In the genomic region with DNA sequence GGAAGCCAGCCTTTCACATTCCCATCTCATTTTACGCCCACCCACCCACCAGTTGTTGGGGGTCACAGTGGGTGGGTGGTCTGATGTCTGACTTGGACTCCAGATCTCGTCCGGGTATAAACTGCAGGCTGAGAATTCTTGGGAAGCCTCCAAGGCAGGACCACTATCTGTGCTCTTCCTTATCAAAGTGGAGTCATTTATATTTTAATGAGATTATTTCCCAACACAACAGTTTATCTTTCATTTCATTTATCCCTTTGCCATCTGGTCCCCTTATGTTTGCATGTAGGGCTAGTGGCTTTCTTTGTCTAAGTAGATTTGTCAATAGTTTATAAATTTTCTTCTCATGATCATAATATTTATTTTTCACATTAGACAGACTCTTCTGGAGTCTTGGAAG, we compare ENCODE assay signal across 19 cellular contexts. TPM values are rescaled to one million over a fixed set of nuclear protein-coding genes. Genes with fewer than 3 reads are reported as not detected.
A peak's percentile ranks its signal among the peaks of the same experiment; 100 is the strongest.
DNase-seq lines count a peak whose midpoint lies in the region; ATAC-seq, FAIRE-seq and TF ChIP-seq lines count a peak whose summit lies in the region.
"Had no signal": no experiment of that assay in that cellular context is flagged by ENCODE, and none has a peak within 500 bp of the region (broad histone marks: within the 10 kb centered on the region; RNA-seq: fewer than 3 reads in every experiment).

No MANE protein-coding gene starts in this region.

- WGBS in H1 (ENCODE audit: extremely low coverage in 1 of 2, insufficient coverage in 1 of 2, insufficient read length in 1 of 2, insufficient replicate concordance in 2 of 2, low coverage in 1 of 2, low lambda C conversion rate in 2 of 2, missing lambda C conversion rate in 1 of 2), 2 experiments = 90% methylated on average over 3 of the region's 3 CpGs; no CpG with 5 or more reads in 1 of the 2 experiments

- no peak for TF ChIP-seq RAD21 in H1 (IDR thresholded peaks at IDR 0.05 in 1 of 2, conservative IDR thresholded peaks at IDR 0.05 in 1 of 2; ENCODE audit: low read depth in 2 of 2, low read length in 2 of 2)

- peaks cover 9 to 29% (median 17%) of the 10 kb centered on the region in 10 experiments; a peak in 15 of 20 replicates for H3K4me1 ChIP-seq in BLaER1 treated with 17β-estradiol and CSF1 and Interleukin-3, amounts not matched to agents 10 nM and 100 nM
- peaks cover under 1 to 12% (median 8%) of the 10 kb centered on the region in 4 experiments for H3K4me1 ChIP-seq in H1 (replicated peaks in 1 of 4; ENCODE audit: control insufficient read depth in 3 of 4, insufficient read depth in 4 of 4, low read length in 3 of 4)

- no peak overlapping the region for H2BK5ac ChIP-seq in H1 (ENCODE audit: low read depth, low read length)

- H2BK12ac ChIP-seq in H1 (ENCODE audit: low read depth, low read length) = peak overlapping the region; percentile 71

- CTCF ChIA-PET in H1 (lab: Charles Lee; ENCODE audit: partially characterized antibody) = interaction anchor here (1.1 to 3.1 kb wide), 3 partner anchors 11 to 68 kb away, joined by 3 to 15 read pairs (median 3); no protein-coding TSS in a partner anchor

- TF ChIP-seq POLR2A in H1 (IDR thresholded peaks at IDR 0.05; ENCODE audit: control extremely low read depth in 1 of 2, low read depth in 2 of 2, low read length in 2 of 2) = no peak

- no peak for FAIRE-seq in H1 (lab: Jason Lieb, UNC)
- FAIRE-seq: A204.1, G401.6, GM12892 had no signal

- H3K27me3 ChIP-seq in BLaER1 treated with 17β-estradiol and CSF1 and Interleukin-3, amounts not matched to agents 10 nM and 100 nM = peaks cover 31 to 38% (median 35%) of the 10 kb centered on the region in 11 experiments
- no peaks in the 10 kb centered on the region; a peak in 1 of 7 replicates for H3K27me3 ChIP-seq in H1 (replicated peaks in 1 of 4; ENCODE audit: control insufficient read depth in 3 of 4, extremely low read depth in 1 of 4, insufficient read depth in 3 of 4, low read length in 3 of 4)

- H3K4me3 ChIP-seq in BLaER1 treated with 17β-estradiol and CSF1 and Interleukin-3, amounts not matched to agents 10 nM and 100 nM = no peak overlapping the region
- H3K4me3 ChIP-seq in H1 (ENCODE audit: extremely low read depth in 1 of 4, insufficient read depth in 2 of 4, low read depth in 3 of 4, low read length in 4 of 4) = no peak overlapping the region

- H3K4ac ChIP-seq in H1 (replicated peaks; ENCODE audit: insufficient read length, low read depth, low read length) = no peak overlapping the region

- H3K9me3 ChIP-seq in BLaER1 treated with 17β-estradiol and CSF1 and Interleukin-3, amounts not matched to agents 10 nM and 100 nM (replicated peaks in 1 of 11) = no peaks in the 10 kb centered on the region
- H3K9me3 ChIP-seq in H1 (ENCODE audit: insufficient read depth in 2 of 2, low read depth in 1 of 2, low read length in 1 of 2) = 0 out of 4 replicates have a peak, but pooled peaks cover 0 to 3% of the 10 kb centered on the region in 2 experiments
- H3K9me3 ChIP-seq: Caco-2 had no signal

- ATAC-seq in GM18870 (IDR thresholded peaks at IDR 0.05; ENCODE audit: unreplicated experiment) (no peak), GM19023 (IDR thresholded peaks at IDR 0.05; ENCODE audit: unreplicated experiment) (no peak)

- no peak overlapping the region for H3K23ac ChIP-seq in H1 (ENCODE audit: insufficient read length)

- TF ChIP-seq EP300 in H1 (IDR thresholded peaks at IDR 0.05; ENCODE audit: borderline replicate concordance in 1 of 2, low read depth in 2 of 2, low read length in 2 of 2) = no peak

- H4K8ac ChIP-seq in H1 (ENCODE audit: extremely low read depth, insufficient read depth, low read length) = no peak overlapping the region

- no peak overlapping the region for H2BK20ac ChIP-seq in H1 (ENCODE audit: low read length)

- no peak overlapping the region for H4K5ac ChIP-seq in H1 (ENCODE audit: insufficient read length, low read depth, low read length)

- no peak overlapping the region for H2BK120ac ChIP-seq in H1 (replicated peaks; ENCODE audit: low read depth, low read length)

- H4K91ac ChIP-seq in H1 (replicated peaks; ENCODE audit: insufficient read length, low read length) = no peak overlapping the region

- no peak overlapping the region for H2AK5ac ChIP-seq in H1 (ENCODE audit: low read depth, low read length)

- H3K27ac ChIP-seq in BLaER1 treated with 17β-estradiol and CSF1 and Interleukin-3, amounts not matched to agents 10 nM and 100 nM = no peak overlapping the region
- no peak overlapping the region for H3K27ac ChIP-seq in H1 (ENCODE audit: low read depth, low read length)

- no peak overlapping the region for H2BK15ac ChIP-seq in H1 (ENCODE audit: low read length)

- peak overlapping the region in 7 of 11 experiments; percentile 0 to 44 (median 27); a peak in 11 of 22 replicates for H3K4me2 ChIP-seq in BLaER1 treated with 17β-estradiol and CSF1 and Interleukin-3, amounts not matched to agents 10 nM and 100 nM
- no peak overlapping the region for H3K4me2 ChIP-seq in H1 (ENCODE audit: insufficient read depth in 1 of 2, low read depth in 2 of 2, low read length in 2 of 2)

- peaks cover 0 to 12% of the 10 kb centered on the region in 2 experiments; a peak in 3 of 4 replicates for H3K79me2 ChIP-seq in H1 (ENCODE audit: control insufficient read depth in 1 of 2, insufficient read depth in 2 of 2, low read length in 2 of 2)

- H3K79me1 ChIP-seq in H1 (ENCODE audit: low read depth, low read length) = no peaks in the 10 kb centered on the region

- DNase-seq in NCI-H82 (lab: John Stamatoyannopoulos, UW) (peak; percentile 97), H1 (ENCODE audit: low read depth in 1 of 2, low spot score in 2 of 2) (no peak), GM03348 (ENCODE audit: low spot score) (no peak), NK-92 (lab: John Stamatoyannopoulos, UW; ENCODE audit: unreplicated experiment) (no peak)
- DNase-seq: Caco-2; CD8-positive, alpha-beta memory T cell; DMS153; DMS79 treated with DMSO at 0.1 percent for 48 hours; EL; HCEC 1CT; KG1 had no signal

- POLR2A ChIA-PET in H1 (lab: Charles Lee; ENCODE audit: partially characterized antibody) = interaction anchor here (0.8 to 1.3 kb wide), 3 partner anchors 40 to 71 kb away, joined by 3 to 7 read pairs (median 5); no protein-coding TSS in a partner anchor

- no peak overlapping the region for H3K9ac ChIP-seq in BLaER1 treated with 17β-estradiol and CSF1 and Interleukin-3, amounts not matched to agents 10 nM and 100 nM
- H3K9ac ChIP-seq in H1 (replicated peaks in 1 of 4; ENCODE audit: extremely low read depth in 1 of 4, low read depth in 3 of 4, low read length in 3 of 4) = no peak overlapping the region

- H3K23me2 ChIP-seq in H1 (ENCODE audit: low read depth, low read length) = peaks cover 7% of the 10 kb centered on the region

- no peak for TF ChIP-seq CTCF in H1 (IDR thresholded peaks at IDR 0.05; ENCODE audit: control extremely low read depth in 1 of 3, insufficient read depth in 1 of 3, low read depth in 1 of 3, low read length in 3 of 3)

- H4K20me1 ChIP-seq in BLaER1 treated with 17β-estradiol and CSF1 and Interleukin-3, amounts not matched to agents 10 nM and 100 nM = no peaks in the 10 kb centered on the region
- H4K20me1 ChIP-seq in H1 (replicated peaks in 1 of 2; ENCODE audit: control insufficient read depth in 1 of 2, insufficient read depth in 2 of 2, low read length in 2 of 2) = no peaks in the 10 kb centered on the region

- no peak overlapping the region for H3K56ac ChIP-seq in H1 (replicated peaks; ENCODE audit: insufficient read length, low read depth, low read length)

- no peak overlapping the region for H3K14ac ChIP-seq in H1 (ENCODE audit: insufficient read length)

- no peak overlapping the region for H2AFZ ChIP-seq in H1 (ENCODE audit: low read length)

- H3K18ac ChIP-seq in H1 (ENCODE audit: extremely low read depth, low read length) = no peak overlapping the region

- H3K36me3 ChIP-seq in BLaER1 treated with 17β-estradiol and CSF1 and Interleukin-3, amounts not matched to agents 10 nM and 100 nM = no peaks in the 10 kb centered on the region
- no peaks in the 10 kb centered on the region for H3K36me3 ChIP-seq in H1 (ENCODE audit: control insufficient read depth in 2 of 4, insufficient read depth in 4 of 4, low read length in 3 of 4)

TF ChIP-seq in H1, 55 proteins besides CTCF, POLR2A, EP300 and RAD21:
- TF ChIP-seq KDM4A (IDR thresholded peaks at IDR 0.05; ENCODE audit: low read depth, low read length, severe bottlenecking) (no peak), TEAD4 (IDR thresholded peaks at IDR 0.05; ENCODE audit: low read depth, low read length) (no peak), CREB1 (IDR thresholded peaks at IDR 0.05) (no peak), SUZ12 (IDR thresholded peaks at IDR 0.05; ENCODE audit: low read length) (no peak), GTF2F1 (IDR thresholded peaks at IDR 0.05; ENCODE audit: borderline replicate concordance, low read depth, low read length) (no peak), BCL11A (IDR thresholded peaks at IDR 0.05; ENCODE audit: low read depth in 2 of 2, low read length in 2 of 2) (no peak)
TF ChIP-seq in H1: peak in this region for 0.

RNA-seq across cellular contexts. Expression of gene FAM124A, which starts 3.5 kb away (rescaled TPM):
- 47.1 and 49.9 TPM in 2 replicates for total RNA-seq in H1 (2021; fragmentation: NEBNext Ultra II Directional; extraction: Animal tissue kit (Norgen Biotek cat#: 25700))
- polyA plus RNA-seq in H1 (2011; rRNA removed) = 40.7 and 47.1 TPM in 2 replicates
- polyA plus RNA-seq in H1 (2011; cell fraction: cytosol; rRNA removed) = 27.7 TPM
- polyA plus RNA-seq in H1 (2011; cell fraction: nucleus; rRNA removed) = 38.7 TPM
- polyA plus RNA-seq in H1 (2012, experiment 1 of 2) = 29.0 to 33.9 TPM (median 30.6 TPM) in 4 replicates
- 16.3 TPM for polyA plus RNA-seq in H1 (2012, experiment 2 of 2)
- polyA plus RNA-seq in H1 (2013, experiment 1 of 2) = 32.9 TPM
- 34.6 TPM for polyA plus RNA-seq in H1 (2013, experiment 2 of 2)
- 38.0 and 39.6 TPM in 2 replicates for polyA minus RNA-seq in H1 (2011; rRNA and poly(A)+ RNA removed)
- 34.9 TPM for polyA minus RNA-seq in H1 (2011; cell fraction: cytosol; rRNA and poly(A)+ RNA removed)
- polyA minus RNA-seq in H1 (2011; cell fraction: nucleus; rRNA and poly(A)+ RNA removed) = 78.7 TPM
- total RNA-seq: HT-29 had no signal
- polyA plus RNA-seq: CD8-positive, alpha-beta memory T cell; IgD-negative memory B cell had no signal

Comparison
In these comparisons a context has a peak if more than half of its experiments do, and no peak if none do; other contexts are left out.
1. H3K4me2 ChIP-seq: peak in BLaER1 treated with 17β-estradiol and CSF1 and Interleukin-3, amounts not matched to agents 10 nM and 100 nM (7 of 11); none in H1 (0 of 2).